ENCODE assay signal across 8 cellular contexts in the genomic region with DNA sequence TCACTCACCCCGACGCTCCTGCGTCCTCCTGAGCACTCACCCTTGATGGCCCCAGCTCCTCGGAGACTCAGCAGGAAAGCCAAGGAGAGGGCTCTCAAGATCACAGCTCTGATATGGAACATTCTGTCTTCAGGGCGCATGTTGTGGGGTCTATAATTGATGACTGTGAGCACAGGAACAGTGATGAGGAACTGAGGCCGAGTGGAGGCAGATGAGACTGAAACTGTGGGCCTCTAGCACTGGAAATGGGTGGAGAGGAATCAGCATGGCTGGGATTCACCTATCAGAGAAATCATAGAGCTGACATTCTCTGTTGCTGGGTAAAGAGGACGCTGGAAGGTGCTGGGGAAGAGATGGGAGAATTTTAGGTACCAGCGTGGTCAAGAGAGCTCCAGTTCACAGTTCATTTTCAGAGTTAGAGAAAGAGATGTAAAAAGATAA. TPM values are rescaled to one million over a fixed set of nuclear protein-coding genes. Genes with fewer than 3 reads are reported as not detected.
DNase-seq lines count a peak whose midpoint lies in the region; ATAC-seq lines count a peak whose summit lies in the region.

A gene (minus strand): TSS at position 219 of the 441 bp plus-strand sequence.

- H3K4me3 Mint-ChIP-seq in activated naive CD8-positive, alpha-beta T cell treated with anti-CD3 and anti-CD28 coated beads, Interleukin-2, amount 50 U/mL, for 24 hours, result peak within 1 kb of the TSS; percentile 80
- peak within 1 kb of the TSS; percentile 73 to 74 for H3K4me3 Mint-ChIP-seq in stimulated activated naive CD8-positive, alpha-beta T cell treated with anti-CD3 and anti-CD28 coated beads, Interleukin-15, amount 100 ng/mL, for 72 hours

- no peaks in the 10 kb centered on the region for H3K27me3 Mint-ChIP-seq in activated naive CD8-positive, alpha-beta T cell treated with anti-CD3 and anti-CD28 coated beads, Interleukin-2, amount 50 U/mL, for 24 hours
- H3K27me3 Mint-ChIP-seq in stimulated activated naive CD8-positive, alpha-beta T cell treated with anti-CD3 and anti-CD28 coated beads, Interleukin-15, amount 100 ng/mL, for 72 hours, result no peaks in the 10 kb centered on the region

- DNase-seq in activated CD8-positive, alpha-beta memory T cell treated with anti-CD3 and anti-CD28 coated beads, Interleukin-2, amount 50 U/mL, for 48 hours, result no peak
- DNase-seq in NOMO-1 treated with DMSO at 0.1 percent for 48 hours (lab: John Stamatoyannopoulos, UW; ENCODE audit: unreplicated experiment), result peak; percentile 94
- peak; percentile 43 for DNase-seq in activated naive CD8-positive, alpha-beta T cell treated with anti-CD3 and anti-CD28 coated beads, Interleukin-2, amount 50 U/mL, for 24 hours
- peak; percentile 32 for DNase-seq in inferior parietal cortex (ENCODE audit: extremely low spot score)
- peak; percentile 33 to 35 for DNase-seq in stimulated activated naive CD8-positive, alpha-beta T cell treated with anti-CD3 and anti-CD28 coated beads, Interleukin-15, amount 100 ng/mL, for 72 hours
- DNase-seq in COR-L47 (lab: John Stamatoyannopoulos, UW), result no peak

- H3K36me3 Mint-ChIP-seq in activated naive CD8-positive, alpha-beta T cell treated with anti-CD3 and anti-CD28 coated beads, Interleukin-2, amount 50 U/mL, for 24 hours (ENCODE audit: low read depth), result peaks cover 5% of the 10 kb centered on the region

- peak within 1 kb of the TSS; percentile 69 for H3K27ac Mint-ChIP-seq in activated naive CD8-positive, alpha-beta T cell treated with anti-CD3 and anti-CD28 coated beads, Interleukin-2, amount 50 U/mL, for 24 hours
- peak within 1 kb of the TSS; percentile 29 to 45 for H3K27ac Mint-ChIP-seq in stimulated activated naive CD8-positive, alpha-beta T cell treated with anti-CD3 and anti-CD28 coated beads, Interleukin-15, amount 100 ng/mL, for 72 hours

- POLR2A ChIA-PET in activated CD8-positive, alpha-beta memory T cell treated with anti-CD3 and anti-CD28 coated beads for 36 hours (lab: Charles Lee), result interaction anchor here (0.6 to 1.5 kb wide), 2 partner anchors 102 to 131 kb away, joined by 3 to 7 read pairs; a partner anchor contains a TSS

- H3K9me3 Mint-ChIP-seq in activated naive CD8-positive, alpha-beta T cell treated with anti-CD3 and anti-CD28 coated beads, Interleukin-2, amount 50 U/mL, for 24 hours, result no peaks in the 10 kb centered on the region
- no peaks in the 10 kb centered on the region for H3K9me3 Mint-ChIP-seq in stimulated activated naive CD8-positive, alpha-beta T cell treated with anti-CD3 and anti-CD28 coated beads, Interleukin-15, amount 100 ng/mL, for 72 hours

- ATAC-seq in HG02571 (IDR thresholded peaks at IDR 0.05; ENCODE audit: unreplicated experiment), result peak; percentile 57
- ATAC-seq in activated naive CD8-positive, alpha-beta T cell treated with anti-CD3 and anti-CD28 coated beads, Interleukin-2, amount 50 U/mL, for 24 hours, result peak; percentile 78
- ATAC-seq in stimulated activated naive CD8-positive, alpha-beta T cell treated with anti-CD3 and anti-CD28 coated beads, Interleukin-15, amount 100 ng/mL, for 72 hours, result peak; percentile 75

- CTCF ChIA-PET in activated CD8-positive, alpha-beta memory T cell treated with anti-CD3 and anti-CD28 coated beads for 36 hours (lab: Charles Lee), result interaction anchor here (0.6 to 1.4 kb wide), 2 partner anchors 12 to 170 kb away, joined by 4 read pairs; no protein-coding TSS in a partner anchor

- peaks cover 51% of the 10 kb centered on the region for H3K4me1 Mint-ChIP-seq in activated naive CD8-positive, alpha-beta T cell treated with anti-CD3 and anti-CD28 coated beads, Interleukin-2, amount 50 U/mL, for 24 hours
- peaks cover 50% of the 10 kb centered on the region for H3K4me1 Mint-ChIP-seq in stimulated activated naive CD8-positive, alpha-beta T cell treated with anti-CD3 and anti-CD28 coated beads, Interleukin-15, amount 100 ng/mL, for 72 hours

RNA-seq across cellular contexts. Expression of the gene that starts here (rescaled TPM):
- total RNA-seq in activated CD8-positive, alpha-beta memory T cell treated with anti-CD3 and anti-CD28 coated beads for 36 hours, result 10 to 100 TPM; 43.5 to 46.9 TPM

Comparison
In these comparisons a context has a peak if more than half of its experiments do, and no peak if none do; other contexts are left out.
1. DNase-seq: peak in NOMO-1 treated with DMSO at 0.1 percent for 48 hours (single experiment), activated naive CD8-positive, alpha-beta T cell treated with anti-CD3 and anti-CD28 coated beads, Interleukin-2, amount 50 U/mL, for 24 hours (single experiment), inferior parietal cortex (single experiment) and stimulated activated naive CD8-positive, alpha-beta T cell treated with anti-CD3 and anti-CD28 coated beads, Interleukin-15, amount 100 ng/mL, for 72 hours (2 of 2); none in activated CD8-positive, alpha-beta memory T cell treated with anti-CD3 and anti-CD28 coated beads, Interleukin-2, amount 50 U/mL, for 48 hours (single experiment) and COR-L47 (single experiment).
2. Peak in every context shown above with its lines, with median percentiles within 50 percentile points of each other: ATAC-seq.